ENCODE assay signal across 16 cellular contexts in genomic region chr1:145786271-145786670, GRCh38. TPM values are rescaled to one million over a fixed set of nuclear protein-coding genes. Genes with fewer than 3 reads are reported as not detected.
DNase-seq lines count a peak whose midpoint lies in the region; ATAC-seq and TF ChIP-seq lines count a peak whose summit lies in the region.
"Had no signal": no experiment of that assay in that cellular context is flagged by ENCODE, and none has a peak within 500 bp of the region (broad histone marks: within the 10 kb centered on the region; RNA-seq: fewer than 3 reads in every experiment).

No MANE protein-coding gene starts in this region.

- no peak overlapping the region for H3K4me3 ChIP-seq in heart left ventricle
- no peak overlapping the region for H3K4me3 ChIP-seq in thyroid gland (replicated peaks in 1 of 3)
- H3K4me3 ChIP-seq: coronary artery, pancreas had no signal

- intact Hi-C loops in heart left ventricle (cut with DNase I), result no loop called here
- intact Hi-C loops in left cardiac atrium (cut with DNase I), result no loop called here
- intact Hi-C loops in activated T-helper 1 cell treated with anti-CD3 and anti-CD28 coated beads, Interleukin-12 subunit alpha, Interleukin-12 subunit beta, Interleukin-2, Interleukin-4 antibody, amounts not matched to agents 30 ng/mL and 10 ng/mL and 1 ng/mL, durations not matched to agents 14 hours and 24 hours and 36 hours (cut with micrococcal nuclease), result no loop called here
- intact Hi-C loops in left colon (cut with DNase I, micrococcal nuclease), result no loop called here
- intact Hi-C loops in thyroid gland (cut with DNase I), result no loop called here

- ATAC-seq in heart left ventricle (no peak), left cardiac atrium (no peak), left colon (peak; percentile 13)
- ATAC-seq: HCT116 had no signal

- peak overlapping the region; percentile 4 for H3K27ac Mint-ChIP-seq in activated T-helper 1 cell treated with anti-CD3 and anti-CD28 coated beads, Interleukin-12 subunit alpha, Interleukin-12 subunit beta, Interleukin-2, Interleukin-4 antibody, amounts not matched to agents 30 ng/mL and 10 ng/mL and 1 ng/mL, durations not matched to agents 14 hours and 24 hours and 36 hours

- H3K4me3 Mint-ChIP-seq in activated T-helper 1 cell treated with anti-CD3 and anti-CD28 coated beads, Interleukin-12 subunit alpha, Interleukin-12 subunit beta, Interleukin-2, Interleukin-4 antibody, amounts not matched to agents 30 ng/mL and 10 ng/mL and 1 ng/mL, durations not matched to agents 14 hours and 24 hours and 36 hours, result no peak overlapping the region

- TF ChIP-seq CTCF in heart left ventricle (IDR thresholded peaks at IDR 0.05) (no peak), thyroid gland (IDR thresholded peaks at IDR 0.05) (no peak)

- H3K9me3 ChIP-seq in heart left ventricle, result no peaks in the 10 kb centered on the region
- H3K9me3 ChIP-seq in thyroid gland, result no peaks in the 10 kb centered on the region
- H3K9me3 ChIP-seq: pancreas had no signal

- H3K4me1 ChIP-seq in heart left ventricle (peaks cover 0 to 38% (median 21%) of the 10 kb centered on the region in 12 donors), thyroid gland (peaks cover 8 to 29% of the 10 kb centered on the region in 2 donors)

- H3K27me3 ChIP-seq in heart left ventricle, result no peaks in the 10 kb centered on the region
- no peaks in the 10 kb centered on the region for H3K27me3 ChIP-seq in thyroid gland
- H3K27me3 ChIP-seq: pancreas had no signal

- H3K27me3 Mint-ChIP-seq in activated T-helper 1 cell treated with anti-CD3 and anti-CD28 coated beads, Interleukin-12 subunit alpha, Interleukin-12 subunit beta, Interleukin-2, Interleukin-4 antibody, amounts not matched to agents 30 ng/mL and 10 ng/mL and 1 ng/mL, durations not matched to agents 14 hours and 24 hours and 36 hours (ENCODE audit: insufficient read depth), result no peaks in the 10 kb centered on the region

- H3K36me3 Mint-ChIP-seq in activated T-helper 1 cell treated with anti-CD3 and anti-CD28 coated beads, Interleukin-12 subunit alpha, Interleukin-12 subunit beta, Interleukin-2, Interleukin-4 antibody, amounts not matched to agents 30 ng/mL and 10 ng/mL and 1 ng/mL, durations not matched to agents 14 hours and 24 hours and 36 hours (ENCODE audit: low read depth), result peaks cover 26% of the 10 kb centered on the region

- no peak for TF ChIP-seq POLR2A in heart left ventricle (IDR thresholded peaks at IDR 0.05)
- TF ChIP-seq POLR2A in thyroid gland (IDR thresholded peaks at IDR 0.05), result no peak

- DNase-seq in heart left ventricle (no peak), left cardiac atrium (no peak), left colon (no peak), thyroid gland (no peak), DMS79 (lab: John Stamatoyannopoulos, UW) (no peak), D341Med (ENCODE audit: low spot score) (no peak), DMS 273 (lab: John Stamatoyannopoulos, UW; ENCODE audit: unreplicated experiment) (no peak)
- DNase-seq in activated T-helper 1 cell treated with anti-CD3 and anti-CD28 coated beads, Interleukin-12 subunit alpha, Interleukin-12 subunit beta, Interleukin-2, Interleukin-4 antibody, amounts not matched to agents 30 ng/mL and 10 ng/mL and 1 ng/mL, durations not matched to agents 14 hours and 24 hours and 36 hours (ENCODE audit: low spot score), result no peak
- DNase-seq: NCI-H2081, NCI-H774, pancreas, T1000, trophoblast cell had no signal

- H3K27ac ChIP-seq in heart left ventricle, result peak overlapping the region in 11 of 12 donors; percentile 1 to 81 (median 73)
- H3K27ac ChIP-seq in thyroid gland, result peak overlapping the region in 2 of 3 donors; percentile 25 to 54
- H3K27ac ChIP-seq: HL-60, pancreas had no signal

- 0 to 78% (median 34%) methylated on average over 1 of the region's 1 CpG for WGBS in heart left ventricle, 4 donors
- 0 to 72% methylated on average over 1 of the region's 1 CpG for WGBS in thyroid gland, 2 donors

- H3K36me3 ChIP-seq in heart left ventricle (peaks cover 0 to 24% (median 11%) of the 10 kb centered on the region in 9 donors), thyroid gland (peaks cover 0 to 5% of the 10 kb centered on the region in 2 donors)
- H3K36me3 ChIP-seq: pancreas had no signal

- peaks cover 35% of the 10 kb centered on the region for H3K4me1 Mint-ChIP-seq in activated T-helper 1 cell treated with anti-CD3 and anti-CD28 coated beads, Interleukin-12 subunit alpha, Interleukin-12 subunit beta, Interleukin-2, Interleukin-4 antibody, amounts not matched to agents 30 ng/mL and 10 ng/mL and 1 ng/mL, durations not matched to agents 14 hours and 24 hours and 36 hours (ENCODE audit: low read depth)

- no peaks in the 10 kb centered on the region for H3K9me3 Mint-ChIP-seq in activated T-helper 1 cell treated with anti-CD3 and anti-CD28 coated beads, Interleukin-12 subunit alpha, Interleukin-12 subunit beta, Interleukin-2, Interleukin-4 antibody, amounts not matched to agents 30 ng/mL and 10 ng/mL and 1 ng/mL, durations not matched to agents 14 hours and 24 hours and 36 hours

RNA-seq across cellular contexts. Expression of gene RNF115, which starts 37.6 kb away (rescaled TPM):
- 10 to 100 TPM; 41.4 to 76.5 (median 52.0) TPM for total RNA-seq in heart left ventricle
- 10 to 100 TPM; 20.5 to 29.4 TPM for polyA plus RNA-seq in heart left ventricle
- total RNA-seq in left cardiac atrium, result 10 to 100 TPM; 27.7 to 34.4 TPM
- 18.8 and 20.0 TPM in 2 replicates for total RNA-seq in activated T-helper 1 cell treated with anti-CD3 and anti-CD28 coated beads, Interleukin-12 subunit alpha, Interleukin-12 subunit beta, Interleukin-2, Interleukin-4 antibody, amounts not matched to agents 30 ng/mL and 10 ng/mL and 1 ng/mL, durations not matched to agents 14 hours and 24 hours and 36 hours
- total RNA-seq in left colon, result 1 to 10 TPM; 7.4 to 7.7 TPM
- total RNA-seq in thyroid gland, result 10 to 100 TPM; 17.2 to 33.9 (median 25.4) TPM

RNA-seq across cellular contexts. Expression of gene POLR3C, which starts 37.7 kb away (rescaled TPM):
- total RNA-seq in heart left ventricle (10 to 100 TPM; 12.5 to 22.4 (median 15.1) TPM), left cardiac atrium (10 to 100 TPM; 13.3 to 17.0 TPM), left colon (10 to 100 TPM; 18.4 to 20.3 TPM), thyroid gland (10 to 100 TPM; 28.0 to 36.5 (median 32.7) TPM)
- polyA plus RNA-seq in heart left ventricle, result 10 to 100 TPM in 1 of 2 donors, 1 to 10 TPM in 1; 5.9 to 14.8 TPM
- 44.5 and 47.2 TPM in 2 replicates for total RNA-seq in activated T-helper 1 cell treated with anti-CD3 and anti-CD28 coated beads, Interleukin-12 subunit alpha, Interleukin-12 subunit beta, Interleukin-2, Interleukin-4 antibody, amounts not matched to agents 30 ng/mL and 10 ng/mL and 1 ng/mL, durations not matched to agents 14 hours and 24 hours and 36 hours

RNA-seq across cellular contexts. Expression of gene NUDT17, which starts 59.2 kb away (rescaled TPM):
- total RNA-seq in heart left ventricle (10 to 100 TPM in 1 of 9 donors, 1 to 10 TPM in 8; 1.7 to 10.9 (median 4.3) TPM), left cardiac atrium (1 to 10 TPM; 3.6 to 3.7 TPM), left colon (1 to 10 TPM; 1.3 TPM), thyroid gland (1 to 10 TPM; 2.4 to 4.6 (median 3.4) TPM)
- 1 to 10 TPM in 1 of 2 donors, under 1 TPM in 1; 0.71 to 3.4 TPM for polyA plus RNA-seq in heart left ventricle
- 3.0 TPM in 2 replicates for total RNA-seq in activated T-helper 1 cell treated with anti-CD3 and anti-CD28 coated beads, Interleukin-12 subunit alpha, Interleukin-12 subunit beta, Interleukin-2, Interleukin-4 antibody, amounts not matched to agents 30 ng/mL and 10 ng/mL and 1 ng/mL, durations not matched to agents 14 hours and 24 hours and 36 hours
